19 cellular contexts compared by ENCODE assay signal in the genomic region with DNA sequence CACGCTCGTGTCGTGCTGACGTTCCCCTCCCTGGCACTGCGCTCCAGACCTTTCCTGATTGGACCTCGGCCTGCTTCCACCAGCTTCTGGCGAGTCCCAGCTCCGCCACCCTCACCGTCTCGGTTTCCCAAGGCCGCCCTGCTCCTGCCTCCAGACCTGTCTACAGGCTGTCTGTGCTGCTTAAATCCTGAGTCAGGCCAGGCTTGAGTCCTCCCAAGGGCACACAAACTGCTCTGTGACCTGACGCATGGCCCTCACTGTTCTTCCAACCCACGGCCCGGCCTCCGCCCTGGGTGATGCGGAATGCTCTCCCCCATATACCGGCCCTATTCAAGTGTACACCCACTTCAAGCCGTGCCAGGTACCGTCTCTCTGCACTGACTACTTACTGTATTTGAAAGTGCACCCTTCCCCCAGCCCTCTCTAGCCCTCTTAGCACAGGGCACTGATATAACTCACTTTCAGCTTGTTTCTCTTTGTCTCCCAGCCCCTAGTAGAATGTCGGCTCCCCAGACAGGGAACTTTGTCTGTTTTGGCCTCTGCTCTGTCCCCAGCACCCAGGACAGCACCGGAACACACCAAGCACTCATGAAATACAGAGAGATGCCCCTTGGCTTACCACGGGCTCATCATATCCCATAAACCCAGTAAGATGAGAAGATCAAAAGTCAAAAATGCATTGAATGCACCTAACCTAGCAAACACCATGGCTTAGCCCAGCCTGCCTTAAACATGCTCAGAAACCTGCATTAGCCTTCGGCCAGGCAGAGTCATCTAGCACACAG.
DNase-seq lines count a peak whose midpoint lies in the region; ATAC-seq and TF ChIP-seq lines count a peak whose summit lies in the region.
"Had no signal": no experiment of that assay in that cellular context is flagged by ENCODE, and none has a peak within 500 bp of the region (broad histone marks: within the 10 kb centered on the region; RNA-seq: fewer than 3 reads in every experiment).

No MANE protein-coding gene starts in this region.

- H3K9me3 Mint-ChIP-seq in neural progenitor cell: peaks cover 2% of the 10 kb centered on the region
- H3K9me3 Mint-ChIP-seq: CD4-positive, alpha-beta T cell had no signal

- H2AFZ ChIP-seq in neural progenitor cell (replicated peaks): no peak overlapping the region

- no peak overlapping the region for H3K4me3 Mint-ChIP-seq in neural progenitor cell
- H3K4me3 Mint-ChIP-seq: CD4-positive, alpha-beta T cell had no signal

- ATAC-seq in left cardiac atrium (peak; percentile 25 to 90), Right ventricle myocardium inferior (no peak), HG03025 (IDR thresholded peaks at IDR 0.05; ENCODE audit: low FRiP score, unreplicated experiment) (no peak), esophagus mucosa (no peak)
- ATAC-seq: HCT116 had no signal

- H3K27ac ChIP-seq in neural progenitor cell: no peak overlapping the region
- H3K27ac ChIP-seq: Peyer's patch had no signal

- H3K36me3 Mint-ChIP-seq in neural progenitor cell: no peaks in the 10 kb centered on the region

- H3K9ac ChIP-seq in neural progenitor cell: no peak overlapping the region

- H3K27ac Mint-ChIP-seq in neural progenitor cell: peak overlapping the region; percentile 9
- H3K27ac Mint-ChIP-seq: CD4-positive, alpha-beta T cell had no signal

- no peaks in the 10 kb centered on the region for H3K79me2 ChIP-seq in neural progenitor cell (ENCODE audit: low read depth)

- TF ChIP-seq CTCF in neural progenitor cell (IDR thresholded peaks at IDR 0.05): no peak

- H3K9me3 ChIP-seq in neural progenitor cell (ENCODE audit: low read depth): no peaks in the 10 kb centered on the region
- H3K9me3 ChIP-seq: Peyer's patch had no signal

- H4K20me1 ChIP-seq in neural progenitor cell (ENCODE audit: low read depth): no peaks in the 10 kb centered on the region

- H3K4me1 ChIP-seq in neural progenitor cell: no peaks in the 10 kb centered on the region
- H3K4me1 ChIP-seq: Peyer's patch had no signal

- H3K4me3 ChIP-seq in neural progenitor cell: no peak overlapping the region
- H3K4me3 ChIP-seq: Peyer's patch had no signal

- DNase-seq in left cardiac atrium (peak; percentile 40), Right ventricle myocardium inferior (ENCODE audit: missing footprints) (no peak), amniotic epithelial cell (ENCODE audit: low read depth) (peak; percentile 81), neural progenitor cell (ENCODE audit: low spot score) (no peak), NCI-H69 (lab: John Stamatoyannopoulos, UW) (no peak)
- no peak for DNase-seq in activated CD8-positive, alpha-beta memory T cell treated with anti-CD3 and anti-CD28 coated beads, Interleukin-2, amount 50 U/mL, for 48 hours
- DNase-seq: CD4-positive, alpha-beta T cell; GF-D8; MM.1S; NCI-H1092; NCI-H146; NCI-H2029 treated with DMSO at 0.1 percent for 48 hours; NCI-H2171; NCI-H526 treated with DMSO at 0.1 percent for 48 hours; Peyer's patch; SHP77 had no signal

- H3K36me3 ChIP-seq in neural progenitor cell: no peaks in the 10 kb centered on the region
- H3K36me3 ChIP-seq: Peyer's patch had no signal

- intact Hi-C loops in left cardiac atrium (cut with DNase I) (no loop called here), Right ventricle myocardium inferior (cut with DNase I) (no loop called here)

- peaks cover 10% of the 10 kb centered on the region for H3K4me1 Mint-ChIP-seq in neural progenitor cell

- H3K4me2 ChIP-seq in neural progenitor cell: no peak overlapping the region

- H3K27me3 Mint-ChIP-seq in neural progenitor cell (ENCODE audit: insufficient read depth, low read depth): peaks cover 3% of the 10 kb centered on the region
- H3K27me3 Mint-ChIP-seq: CD4-positive, alpha-beta T cell had no signal

- no peaks in the 10 kb centered on the region for H3F3A ChIP-seq in neural progenitor cell (ENCODE audit: low read depth)

- H3K27me3 ChIP-seq in neural progenitor cell: no peaks in the 10 kb centered on the region
- H3K27me3 ChIP-seq: Peyer's patch had no signal

Comparison
In these comparisons a context has a peak if more than half of its experiments do, and no peak if none do; other contexts are left out.
1. ATAC-seq: peak in left cardiac atrium (2 of 2); none in Right ventricle myocardium inferior (single experiment), HG03025 (single experiment) and esophagus mucosa (single experiment).
2. DNase-seq: peak in left cardiac atrium (single experiment) and amniotic epithelial cell (single experiment); none in Right ventricle myocardium inferior (single experiment), neural progenitor cell (single experiment), activated CD8-positive, alpha-beta memory T cell treated with anti-CD3 and anti-CD28 coated beads, Interleukin-2, amount 50 U/mL, for 48 hours (single experiment) and NCI-H69 (single experiment).